25 cellular contexts compared by ENCODE assay signal in the genomic region with DNA sequence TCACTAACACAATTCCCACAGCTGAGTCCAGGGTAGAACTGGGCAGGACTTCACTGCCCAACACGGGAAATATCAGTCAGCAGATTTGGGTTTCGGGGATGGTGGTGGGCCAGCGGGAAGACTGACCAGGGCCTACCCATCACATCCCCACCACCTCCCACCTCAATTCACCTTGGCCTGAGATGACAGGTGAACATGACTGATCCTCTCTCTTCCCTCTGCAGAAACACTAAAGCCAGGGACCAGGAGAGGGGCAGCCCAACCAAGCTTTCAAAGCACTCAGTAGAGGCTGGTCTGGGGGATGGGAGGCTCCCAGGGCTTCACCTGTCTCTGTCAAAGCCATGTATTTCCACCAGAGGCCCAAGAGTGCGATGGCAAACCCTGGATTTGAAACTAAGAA. TPM values are rescaled to one million over a fixed set of nuclear protein-coding genes. Genes with fewer than 3 reads are reported as not detected.
"Had no signal": no experiment of that assay in that cellular context is flagged by ENCODE, and none has a peak within 500 bp of the region (broad histone marks: within the 10 kb centered on the region; RNA-seq: fewer than 3 reads in every experiment).

No MANE protein-coding gene starts in this region.

- H3K9me3 ChIP-seq: SK-N-SH had no signal

- DNase-seq: Kasumi-1, MV-4-11, NCI-H1092, NCI-H1105 treated with DMSO at 0.1 percent for 48 hours, NCI-H1417 treated with DMSO at 0.1 percent for 48 hours, NCI-H146, NCI-H1694 treated with DMSO at 0.1 percent for 48 hours, NCI-H1930, NCI-H2081, NCI-H2107, NCI-H2227 treated with DMSO at 0.1 percent for 48 hours, NCI-H524, NCI-H526 treated with DMSO at 0.1 percent for 48 hours, NCI-H774, Right ventricle myocardium superior, SIG-M5, SK-N-SH had no signal

- H3K4me2 ChIP-seq: KMS-11, SK-N-SH had no signal

- H3K4me3 ChIP-seq: K562 had no signal

- ATAC-seq: K562 had no signal

- H3K9ac ChIP-seq: KMS-11, SK-N-SH had no signal

- FAIRE-seq: K562, RCC 7860 had no signal

- H3K36me3 Mint-ChIP-seq: IgD-negative memory B cell had no signal

- H3K9me3 Mint-ChIP-seq: IgD-negative memory B cell had no signal

- H3K4me3 Mint-ChIP-seq: IgD-negative memory B cell had no signal

- H3K27ac ChIP-seq: KMS-11 had no signal

RNA-seq across cellular contexts. Expression of a gene that starts 2.3 kb away (rescaled TPM):
- total RNA-seq: HT1080 had no signal
- polyA plus RNA-seq: IgD-negative memory B cell, K562 had no signal

RNA-seq across cellular contexts. Expression of a gene that starts 22.3 kb away (rescaled TPM):
- total RNA-seq: HT1080, K562, M059J, NCI-H460, Right ventricle myocardium superior, SK-MEL-5 had no signal
- polyA plus RNA-seq: IgD-negative memory B cell, K562, SK-N-SH had no signal

RNA-seq across cellular contexts. Expression of a gene that starts 28.6 kb away (rescaled TPM):
- total RNA-seq: HT1080, NCI-H460 had no signal
- polyA plus RNA-seq: IgD-negative memory B cell, K562 had no signal
